ENCODE assay signal across 1 cellular context in the genomic region with DNA sequence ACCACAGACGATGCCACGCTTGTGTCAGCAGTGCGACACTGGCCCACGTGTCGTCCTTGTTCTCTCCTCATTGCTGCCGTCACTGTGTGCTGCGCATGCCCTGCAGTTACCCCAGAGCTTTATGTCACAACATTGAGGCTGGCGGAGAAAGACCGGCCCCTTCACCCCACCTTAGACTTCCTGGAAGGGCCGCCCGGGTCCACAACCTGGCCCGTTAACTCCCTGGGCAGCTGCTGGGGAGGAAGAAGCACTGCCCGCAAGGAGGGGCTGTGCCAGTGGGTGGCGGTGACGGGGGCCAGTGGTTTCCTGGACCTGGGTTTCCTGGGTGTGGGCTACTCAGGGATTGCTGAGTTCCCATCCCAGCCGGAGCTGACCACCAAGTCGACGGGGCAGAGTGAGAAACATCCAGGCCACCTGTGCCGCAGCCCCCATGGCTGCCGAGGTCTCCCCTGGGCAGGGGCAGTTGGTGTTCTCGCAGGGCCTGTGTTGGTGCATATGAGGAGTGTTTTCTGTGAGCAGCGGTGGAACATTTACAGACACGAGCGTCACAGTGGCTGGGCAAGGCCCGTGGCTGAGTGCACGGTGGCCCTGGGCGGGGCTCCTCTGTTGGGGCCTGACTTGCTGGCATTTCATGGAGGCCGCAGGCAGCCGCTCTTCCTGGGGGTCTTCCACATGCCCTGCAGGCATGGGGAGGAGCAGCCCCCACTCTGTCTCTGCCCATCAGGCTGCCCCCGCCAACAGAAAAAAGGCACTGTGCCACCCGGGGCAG.
TF ChIP-seq lines count a peak whose summit lies in the region.

No MANE protein-coding gene starts in this region.

TF ChIP-seq in K562, 482 proteins besides CTCF, POLR2A, EP300 and RAD21:
- TF ChIP-seq, protein P1, sequence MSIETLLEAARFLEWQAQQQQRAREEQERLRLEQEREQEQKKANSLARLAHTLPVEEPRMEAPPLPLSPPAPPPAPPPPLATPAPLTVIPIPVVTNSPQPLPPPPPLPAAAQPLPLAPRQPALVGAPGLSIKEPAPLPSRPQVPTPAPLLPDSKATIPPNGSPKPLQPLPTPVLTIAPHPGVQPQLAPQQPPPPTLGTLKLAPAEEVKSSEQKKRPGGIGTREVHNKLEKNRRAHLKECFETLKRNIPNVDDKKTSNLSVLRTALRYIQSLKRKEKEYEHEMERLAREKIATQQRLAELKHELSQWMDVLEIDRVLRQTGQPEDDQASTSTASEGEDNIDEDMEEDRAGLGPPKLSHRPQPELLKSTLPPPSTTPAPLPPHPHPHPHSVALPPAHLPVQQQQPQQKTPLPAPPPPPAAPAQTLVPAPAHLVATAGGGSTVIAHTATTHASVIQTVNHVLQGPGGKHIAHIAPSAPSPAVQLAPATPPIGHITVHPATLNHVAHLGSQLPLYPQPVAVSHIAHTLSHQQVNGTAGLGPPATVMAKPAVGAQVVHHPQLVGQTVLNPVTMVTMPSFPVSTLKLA (conservative IDR thresholded peaks at IDR 0.05), result no peak
- TF ChIP-seq BACH1 (tag; IDR thresholded peaks at IDR 0.05) (no peak), FOSL1 (tag; conservative IDR thresholded peaks at IDR 0.05) (no peak), POLR2G (IDR thresholded peaks at IDR 0.05; ENCODE audit: low read depth, low read length) (peak; percentile 30)
